9 cellular contexts compared by ENCODE assay signal in the genomic region with DNA sequence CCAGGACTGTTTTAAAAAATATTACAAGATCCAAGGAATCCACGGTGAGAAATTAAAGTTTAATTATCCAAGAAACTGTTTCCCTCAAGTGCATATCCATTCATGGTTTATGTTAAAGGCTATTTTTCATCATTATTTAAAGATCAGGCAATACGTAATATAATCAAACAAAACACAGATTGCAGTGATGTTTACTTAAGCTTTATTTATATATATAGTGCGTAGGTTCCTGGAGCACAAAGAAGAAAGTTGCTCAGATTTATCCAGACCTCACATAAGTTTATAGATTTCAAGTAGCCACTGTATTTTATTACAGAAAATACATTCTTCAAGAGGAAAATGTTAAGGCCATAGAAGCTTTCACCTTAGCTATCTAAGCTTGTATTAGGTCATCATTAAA.
DNase-seq lines count a peak whose midpoint lies in the region; ATAC-seq and TF ChIP-seq lines count a peak whose summit lies in the region.
"Had no signal": no experiment of that assay in that cellular context is flagged by ENCODE, and none has a peak within 500 bp of the region (broad histone marks: within the 10 kb centered on the region; RNA-seq: fewer than 3 reads in every experiment).

No MANE protein-coding gene starts in this region.

- no peak for DNase-seq in activated CD4-positive, alpha-beta T cell treated with anti-CD3 and anti-CD28 coated beads, Interleukin-2, amount 10 ng/mL, durations not matched to agents 7 days and 5 days
- DNase-seq in activated CD4-positive, alpha-beta T cell treated with anti-CD3 and anti-CD28 coated beads for 1 hour = no peak
- no peak for DNase-seq in activated CD8-positive, alpha-beta T cell treated with anti-CD3 and anti-CD28 coated beads for 36 hours
- DNase-seq in HPDE6-E6E7 (ENCODE audit: extremely low spot score) = no peak
- no peak for DNase-seq in NOMO-1 treated with DMSO at 0.1 percent for 48 hours (lab: John Stamatoyannopoulos, UW; ENCODE audit: unreplicated experiment)
- DNase-seq in stimulated activated CD4-positive, alpha-beta T cell treated with anti-CD3 and anti-CD28 coated beads, Interleukin-15, amount 100 ng/mL, for 24 hours = no peak

- CTCF ChIA-PET in activated CD4-positive, alpha-beta T cell treated with anti-CD3 and anti-CD28 coated beads, Interleukin-2, amount 10 ng/mL, durations not matched to agents 7 days and 5 days (lab: Charles Lee) = interaction anchor here (1.2 to 1.8 kb wide), 6 partner anchors 10 to 47 kb away, joined by 3 to 11 read pairs (median 6); no protein-coding TSS in a partner anchor
- CTCF ChIA-PET in activated CD8-positive, alpha-beta T cell treated with anti-CD3 and anti-CD28 coated beads for 36 hours (lab: Charles Lee) = interaction anchor here (0.9 to 6.1 kb wide), 8 partner anchors 9 to 98 kb away, joined by 3 to 30 read pairs (median 4); no protein-coding TSS in a partner anchor

- peaks cover 88% of the 10 kb centered on the region for H3K4me1 Mint-ChIP-seq in activated CD4-positive, alpha-beta T cell treated with anti-CD3 and anti-CD28 coated beads, Interleukin-2, amount 10 ng/mL, durations not matched to agents 7 days and 5 days
- H3K4me1 Mint-ChIP-seq in activated CD8-positive, alpha-beta T cell treated with anti-CD3 and anti-CD28 coated beads for 36 hours (ENCODE audit: low read depth) = peaks cover 91% of the 10 kb centered on the region

- H3K27ac Mint-ChIP-seq in activated CD4-positive, alpha-beta T cell treated with anti-CD3 and anti-CD28 coated beads, Interleukin-2, amount 10 ng/mL, durations not matched to agents 7 days and 5 days = peak overlapping the region; percentile 79
- H3K27ac Mint-ChIP-seq in activated CD8-positive, alpha-beta T cell treated with anti-CD3 and anti-CD28 coated beads for 36 hours = peak overlapping the region; percentile 86

- 26 to 32% methylated on average over 3 of the region's 3 CpGs for WGBS in gastroesophageal sphincter (ENCODE audit: low coverage in 1 of 2), 2 donors

- H3K36me3 Mint-ChIP-seq in activated CD4-positive, alpha-beta T cell treated with anti-CD3 and anti-CD28 coated beads, Interleukin-2, amount 10 ng/mL, durations not matched to agents 7 days and 5 days (ENCODE audit: low read depth) = peaks cover 75% of the 10 kb centered on the region
- peaks cover 89% of the 10 kb centered on the region for H3K36me3 Mint-ChIP-seq in activated CD8-positive, alpha-beta T cell treated with anti-CD3 and anti-CD28 coated beads for 36 hours (ENCODE audit: low read depth)

- H3K9me3 Mint-ChIP-seq in activated CD4-positive, alpha-beta T cell treated with anti-CD3 and anti-CD28 coated beads, Interleukin-2, amount 10 ng/mL, durations not matched to agents 7 days and 5 days = no peaks in the 10 kb centered on the region
- H3K9me3 Mint-ChIP-seq in activated CD8-positive, alpha-beta T cell treated with anti-CD3 and anti-CD28 coated beads for 36 hours = no peaks in the 10 kb centered on the region
- H3K9me3 Mint-ChIP-seq: neural crest cell had no signal

- POLR2A ChIA-PET in activated CD4-positive, alpha-beta T cell treated with anti-CD3 and anti-CD28 coated beads, Interleukin-2, amount 10 ng/mL, durations not matched to agents 7 days and 5 days (lab: Charles Lee) = no interaction called here
- POLR2A ChIA-PET in activated CD8-positive, alpha-beta T cell treated with anti-CD3 and anti-CD28 coated beads for 36 hours (lab: Charles Lee) = interaction anchor here (1.2 to 11.4 kb wide), 4 partner anchors 8 to 36 kb away, joined by 4 to 322 read pairs (median 9); no protein-coding TSS in a partner anchor

- H3K4me3 Mint-ChIP-seq in activated CD4-positive, alpha-beta T cell treated with anti-CD3 and anti-CD28 coated beads, Interleukin-2, amount 10 ng/mL, durations not matched to agents 7 days and 5 days = peak overlapping the region; percentile 62
- peak overlapping the region; percentile 73 for H3K4me3 Mint-ChIP-seq in activated CD8-positive, alpha-beta T cell treated with anti-CD3 and anti-CD28 coated beads for 36 hours
- H3K4me3 Mint-ChIP-seq: neural crest cell had no signal

- no peak for TF ChIP-seq EP300 in gastroesophageal sphincter (IDR thresholded peaks at IDR 0.05)

- no peak for ATAC-seq in activated CD8-positive, alpha-beta T cell treated with anti-CD3 and anti-CD28 coated beads for 36 hours
- ATAC-seq in gastroesophageal sphincter = no peak

- H3K4me3 ChIP-seq in gastroesophageal sphincter = peak overlapping the region; percentile 29 to 30
- H3K4me3 ChIP-seq in subcutaneous abdominal adipose tissue (ENCODE audit: low read depth in 1 of 5, low read length in 5 of 5) = peak overlapping the region in 3 of 5 donors; percentile 60 to 64 (median 61)

- H3K4me1 ChIP-seq in gastroesophageal sphincter (peaks cover 13 to 83% (median 15%) of the 10 kb centered on the region in 3 donors), subcutaneous abdominal adipose tissue (ENCODE audit: control insufficient read depth in 5 of 5, insufficient read depth in 5 of 5, low read length in 5 of 5) (peaks cover 0 to 47% (median 44%) of the 10 kb centered on the region in 5 donors)

- no peaks in the 10 kb centered on the region for H3K36me3 ChIP-seq in gastroesophageal sphincter
- peaks cover 2 to 8% (median 5%) of the 10 kb centered on the region in 5 donors for H3K36me3 ChIP-seq in subcutaneous abdominal adipose tissue (ENCODE audit: control insufficient read depth in 5 of 5, insufficient read depth in 5 of 5, low read length in 5 of 5)

- H3K27me3 ChIP-seq in gastroesophageal sphincter (no peaks in the 10 kb centered on the region), subcutaneous abdominal adipose tissue (ENCODE audit: control insufficient read depth in 5 of 5, insufficient read depth in 4 of 5, low read length in 5 of 5) (no peaks in the 10 kb centered on the region)

- peak overlapping the region; percentile 30 to 68 (median 52) for H3K27ac ChIP-seq in gastroesophageal sphincter
- H3K27ac ChIP-seq in subcutaneous abdominal adipose tissue (ENCODE audit: low read depth, low read length) = peak overlapping the region; percentile 83

- intact Hi-C loops in activated CD8-positive, alpha-beta T cell treated with anti-CD3 and anti-CD28 coated beads for 36 hours (cut with micrococcal nuclease) = no loop called here

- peak overlapping the region in 3 of 5 donors; percentile 23 to 89 (median 59) for H3K9ac ChIP-seq in subcutaneous abdominal adipose tissue (ENCODE audit: low read length in 5 of 5)

- H3K27me3 Mint-ChIP-seq in activated CD4-positive, alpha-beta T cell treated with anti-CD3 and anti-CD28 coated beads, Interleukin-2, amount 10 ng/mL, durations not matched to agents 7 days and 5 days = no peaks in the 10 kb centered on the region
- H3K27me3 Mint-ChIP-seq in activated CD8-positive, alpha-beta T cell treated with anti-CD3 and anti-CD28 coated beads for 36 hours = no peaks in the 10 kb centered on the region

- no peaks in the 10 kb centered on the region for H3K9me3 ChIP-seq in gastroesophageal sphincter
- no peaks in the 10 kb centered on the region for H3K9me3 ChIP-seq in subcutaneous abdominal adipose tissue (ENCODE audit: control insufficient read depth in 5 of 5, low read length in 5 of 5)

- no peak for TF ChIP-seq CTCF in activated CD8-positive, alpha-beta T cell treated with anti-CD3 and anti-CD28 coated beads for 36 hours (IDR thresholded peaks at IDR 0.05)
- no peak for TF ChIP-seq CTCF in gastroesophageal sphincter (IDR thresholded peaks at IDR 0.05)

- no peak for TF ChIP-seq POLR2A in gastroesophageal sphincter (IDR thresholded peaks at IDR 0.05)
